Comparison of ENCODE assay signal across 8 cellular contexts in genomic region chr1:171984850-171985485, GRCh38.
DNase-seq lines count a peak whose midpoint lies in the region; ATAC-seq and TF ChIP-seq lines count a peak whose summit lies in the region.

No MANE protein-coding gene starts in this region.

- no peak overlapping the region for H3K27ac Mint-ChIP-seq in effector memory CD8-positive, alpha-beta T cell

- no peaks in the 10 kb centered on the region for H3K4me1 Mint-ChIP-seq in effector memory CD8-positive, alpha-beta T cell (ENCODE audit: low read depth in 2 of 2)

- H3K79me2 ChIP-seq in OCI-LY7 (ENCODE audit: insufficient read depth, low read depth, low read length), result no peaks in the 10 kb centered on the region

- CTCF ChIA-PET in OCI-LY7 (lab: Charles Lee; ENCODE audit: unreplicated experiment), result interaction anchor here (1.9 kb wide), 1 partner anchor 183 kb away, joined by 12 read pairs; no protein-coding TSS in a partner anchor

- peaks cover 10 to 11% of the 10 kb centered on the region in 2 donors for H3K27me3 Mint-ChIP-seq in effector memory CD8-positive, alpha-beta T cell

- no peaks in the 10 kb centered on the region for H3K36me3 Mint-ChIP-seq in effector memory CD8-positive, alpha-beta T cell (ENCODE audit: insufficient read depth)

- no peaks in the 10 kb centered on the region for H3K9me3 ChIP-seq in OCI-LY7 (ENCODE audit: low read length)

- H3K4me1 ChIP-seq in OCI-LY7 (ENCODE audit: insufficient read depth, low read length, poor library complexity, severe bottlenecking), result no peaks in the 10 kb centered on the region

- H4K20me1 ChIP-seq in OCI-LY7 (ENCODE audit: insufficient read depth, low read length), result no peaks in the 10 kb centered on the region

- H3K9me2 ChIP-seq in OCI-LY7 (ENCODE audit: insufficient read depth, low read length), result no peaks in the 10 kb centered on the region

- H3K27ac ChIP-seq in OCI-LY7 (ENCODE audit: low read depth, low read length, poor library complexity, severe bottlenecking), result no peak overlapping the region

- intact Hi-C loops in OCI-LY7 (cut with micrococcal nuclease; ENCODE audit: unreplicated experiment), result loop anchor here (1.0 kb wide), 2 partner anchors 184 to 340 kb away; no protein-coding TSS in a partner anchor

- no peak overlapping the region for H3K4me3 Mint-ChIP-seq in effector memory CD8-positive, alpha-beta T cell

- BruUV-seq in OCI-LY7 (replicated peaks; lab: Mats Ljungman, UMichigan), result no TSS peak

- no peak overlapping the region for H2AFZ ChIP-seq in OCI-LY7 (ENCODE audit: low read length)

- no peak overlapping the region for H3K4me3 ChIP-seq in OCI-LY7 (ENCODE audit: low read depth, low read length, poor library complexity, severe bottlenecking)

- TF ChIP-seq CTCF in OCI-LY7 (conservative IDR thresholded peaks at IDR 0.05; ENCODE audit: low read length), result peak; percentile 91

- H3K36me3 ChIP-seq in OCI-LY7 (ENCODE audit: insufficient read depth, low read length), result no peaks in the 10 kb centered on the region

- H3K9me3 Mint-ChIP-seq in effector memory CD8-positive, alpha-beta T cell, result no peaks in the 10 kb centered on the region

- H3K4me2 ChIP-seq in OCI-LY7 (ENCODE audit: low read length), result no peak overlapping the region

- peak; percentile 5 to 65 (median 56) for DNase-seq in NCI-H1417 (lab: John Stamatoyannopoulos, UW)
- DNase-seq in NCI-H1417 treated with DMSO at 0.1 percent for 48 hours (lab: John Stamatoyannopoulos, UW), result no peak
- DNase-seq in OCI-LY7 (ENCODE audit: low spot score), result peak; percentile 40
- peak in 2 of 3 experiments; percentile 5 to 7 for DNase-seq in effector memory CD8-positive, alpha-beta T cell
- DNase-seq in midbrain (lab: John Stamatoyannopoulos, UW), result peak; percentile 54
- no peak for DNase-seq in occipital lobe (lab: John Stamatoyannopoulos, UW)

- POLR2A ChIA-PET in OCI-LY7 (lab: Charles Lee), result interaction anchor here (1.0 kb wide), 1 partner anchor 13 kb away, joined by 4 read pairs; no protein-coding TSS in a partner anchor

- TF ChIP-seq POLR2A in GM18505 (IDR thresholded peaks at IDR 0.05; ENCODE audit: borderline replicate concordance, extremely low read depth, insufficient read depth, insufficient read length), result no peak

- ATAC-seq in HG02763 (IDR thresholded peaks at IDR 0.05; ENCODE audit: unreplicated experiment) (peak; percentile 53), GM18505 (IDR thresholded peaks at IDR 0.05; ENCODE audit: unreplicated experiment) (no peak)
- peak; percentile 42 for ATAC-seq in effector memory CD8-positive, alpha-beta T cell (replicated peaks)

Comparison
In these comparisons a context has a peak if more than half of its experiments do, and no peak if none do; other contexts are left out.
1. DNase-seq: peak in NCI-H1417 (3 of 3), OCI-LY7 (single experiment), effector memory CD8-positive, alpha-beta T cell (2 of 3) and midbrain (single experiment); none in NCI-H1417 treated with DMSO at 0.1 percent for 48 hours (single experiment) and occipital lobe (single experiment).